Comparison of ENCODE assay signal across 1 cellular context in the genomic region with DNA sequence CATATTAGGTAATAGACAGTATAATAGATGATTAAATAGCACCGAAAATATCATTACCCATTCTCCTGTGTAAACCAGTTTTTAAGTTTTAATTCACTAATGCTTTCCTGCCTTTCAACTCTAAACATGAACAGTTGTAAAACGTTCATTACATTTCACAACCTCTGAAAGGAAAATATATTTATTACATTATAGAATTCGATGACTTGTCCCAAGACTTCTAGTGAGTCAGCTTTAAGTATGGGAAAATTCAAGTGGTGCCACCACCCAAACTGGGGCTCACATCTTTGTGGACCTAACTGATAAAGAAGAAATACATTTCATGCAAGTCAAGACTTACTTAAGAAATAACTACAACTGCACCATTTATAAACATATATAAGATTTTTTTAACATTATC.
TF ChIP-seq lines count a peak whose summit lies in the region.

No MANE protein-coding gene starts in this region.

TF ChIP-seq in HEK293, 187 proteins besides CTCF, POLR2A, EP300 and RAD21 (continued from another document):
- TF ChIP-seq ZNF660 (tag by site-specific recombination; IDR thresholded peaks at IDR 0.05) (0 out of 2 replicates have a peak, but pooled peaks have one; percentile 37), KLF8 (tag by site-specific recombination; IDR thresholded peaks at IDR 0.05) (no peak), IKZF3 (tag by site-specific recombination; IDR thresholded peaks at IDR 0.05) (peak; percentile 45), KLF10 (tag by site-specific recombination; IDR thresholded peaks at IDR 0.05) (no peak)
